ENCODE assay signal across 18 cellular contexts in genomic region chr22:48306785-48307570, GRCh38.
DNase-seq lines count a peak whose midpoint lies in the region; ATAC-seq, FAIRE-seq and TF ChIP-seq lines count a peak whose summit lies in the region.
"Had no signal": no experiment of that assay in that cellular context is flagged by ENCODE, and none has a peak within 500 bp of the region (broad histone marks: within the 10 kb centered on the region; RNA-seq: fewer than 3 reads in every experiment).

No MANE protein-coding gene starts in this region.

- H3K36me3 ChIP-seq in right atrium auricular region, result no peaks in the 10 kb centered on the region
- H3K36me3 ChIP-seq in kidney (ENCODE audit: control insufficient read depth in 1 of 2, insufficient read depth in 2 of 2, low read length in 2 of 2), result no peaks in the 10 kb centered on the region
- H3K36me3 ChIP-seq in trophoblast cell (ENCODE audit: control insufficient read depth in 1 of 2, insufficient read depth in 2 of 2, low read length in 2 of 2), result no peaks in the 10 kb centered on the region
- H3K36me3 ChIP-seq: BLaER1, HAP-1 had no signal

- TF ChIP-seq CTCF in right atrium auricular region (IDR thresholded peaks at IDR 0.05) (no peak), kidney (IDR thresholded peaks at IDR 0.05; ENCODE audit: borderline replicate concordance, extremely low read depth, insufficient read depth) (no peak)

- H3K9ac ChIP-seq in kidney (ENCODE audit: low read length in 2 of 2) (no peak overlapping the region), trophoblast cell (ENCODE audit: low read length) (no peak overlapping the region)
- H3K9ac ChIP-seq: BLaER1 had no signal

- no peak overlapping the region for H3K4me3 ChIP-seq in right atrium auricular region
- H3K4me3 ChIP-seq in kidney (ENCODE audit: low read length in 2 of 2), result no peak overlapping the region
- peak overlapping the region; percentile 21 for H3K4me3 ChIP-seq in trophoblast cell (ENCODE audit: low read depth, low read length)
- H3K4me3 ChIP-seq: A549, BLaER1, HAP-1 had no signal

- no peak overlapping the region for H3K4ac ChIP-seq in trophoblast cell (ENCODE audit: low read depth, low read length)

- no peaks in the 10 kb centered on the region for H3K4me1 ChIP-seq in right atrium auricular region
- no peaks in the 10 kb centered on the region for H3K4me1 ChIP-seq in kidney (ENCODE audit: control insufficient read depth in 1 of 2, insufficient read depth in 1 of 2, low read depth in 1 of 2, low read length in 2 of 2)
- H3K4me1 ChIP-seq in trophoblast cell (ENCODE audit: control insufficient read depth in 1 of 2, insufficient read depth in 2 of 2, low read length in 2 of 2), result no peaks in the 10 kb centered on the region
- H3K4me1 ChIP-seq: A549, HAP-1 had no signal

- H3K14ac ChIP-seq in trophoblast cell (ENCODE audit: low read length), result no peak overlapping the region

- no peak overlapping the region for H3K4me2 ChIP-seq in trophoblast cell (ENCODE audit: low read length)
- H3K4me2 ChIP-seq: A549, BLaER1 had no signal

- H4K8ac ChIP-seq in trophoblast cell (ENCODE audit: low read depth, low read length), result no peak overlapping the region

- ATAC-seq in left cardiac atrium, result no peak
- ATAC-seq: A549 had no signal

- no peak overlapping the region for H2BK12ac ChIP-seq in trophoblast cell (ENCODE audit: low read length)

- intact Hi-C loops in left cardiac atrium (cut with DNase I), result no loop called here
- intact Hi-C loops in kidney (cut with DNase I), result no loop called here

- no peak overlapping the region for H3K27ac ChIP-seq in right atrium auricular region
- no peak overlapping the region for H3K27ac ChIP-seq in kidney (ENCODE audit: low read depth in 2 of 2, low read length in 2 of 2)
- H3K27ac ChIP-seq in trophoblast cell (ENCODE audit: low read depth, low read length), result no peak overlapping the region
- H3K27ac ChIP-seq: 22Rv1, BLaER1, HL-60 had no signal

- H4K91ac ChIP-seq in trophoblast cell (ENCODE audit: low read depth, low read length), result no peak overlapping the region

- no peak overlapping the region for H2BK5ac ChIP-seq in trophoblast cell (ENCODE audit: low read depth, low read length, poor library complexity)

- no CpG with 5 or more reads among the region's 20 CpGs for WGBS in trophoblast cell (ENCODE audit: extremely low coverage, insufficient coverage, insufficient read length)

- H3K79me1 ChIP-seq in trophoblast cell (ENCODE audit: low read length), result no peaks in the 10 kb centered on the region

- H2AFZ ChIP-seq in trophoblast cell (ENCODE audit: insufficient read depth, low read length, poor library complexity), result no peak overlapping the region

- H2BK120ac ChIP-seq in trophoblast cell (ENCODE audit: insufficient read depth, low read length, poor library complexity), result no peak overlapping the region

- H3K79me2 ChIP-seq in trophoblast cell (ENCODE audit: control insufficient read depth, insufficient read depth, low read length, poor library complexity), result no peaks in the 10 kb centered on the region

- no peak for FAIRE-seq in kidney (lab: Jason Lieb, UNC)
- FAIRE-seq: A549 had no signal

- H3K18ac ChIP-seq in trophoblast cell (ENCODE audit: low read length), result no peak overlapping the region

- H3K9me3 ChIP-seq in right atrium auricular region (peaks cover 0 to 12% of the 10 kb centered on the region in 2 donors), kidney (ENCODE audit: control insufficient read depth in 1 of 2, low read length in 2 of 2) (no peaks in the 10 kb centered on the region), trophoblast cell (ENCODE audit: insufficient read depth, low read depth, low read length) (peaks cover 2% of the 10 kb centered on the region)
- H3K9me3 ChIP-seq: A549, HAP-1 had no signal

- no peak overlapping the region for H4K12ac ChIP-seq in trophoblast cell (ENCODE audit: low read depth, low read length)

- no peak overlapping the region for H3K23ac ChIP-seq in trophoblast cell (ENCODE audit: low read length)

- no peak overlapping the region for H2AK5ac ChIP-seq in trophoblast cell (ENCODE audit: low read length)

- DNase-seq in NCI-H2171 treated with DMSO at 0.1 percent for 48 hours (lab: John Stamatoyannopoulos, UW) (peak; percentile 36), NCI-H2171 (lab: John Stamatoyannopoulos, UW) (no peak), right atrium auricular region (ENCODE audit: low spot score) (peak; percentile 44), left cardiac atrium (no peak), kidney (peak; percentile 69), trophoblast cell (no peak), dermis blood vessel endothelial cell (no peak)
- DNase-seq in central memory CD4-positive, alpha-beta T cell, result no peak
- DNase-seq: CD4-positive, alpha-beta memory T cell; DMS153; DMS79; GF-D8; GOT3 had no signal

- H3K27me3 ChIP-seq in right atrium auricular region (no peaks in the 10 kb centered on the region), trophoblast cell (ENCODE audit: insufficient read depth, low read length) (no peaks in the 10 kb centered on the region)
- H3K27me3 ChIP-seq: BLaER1 had no signal

Comparison
In these comparisons a context has a peak if more than half of its experiments do, and no peak if none do; other contexts are left out.
1. DNase-seq: peak in NCI-H2171 treated with DMSO at 0.1 percent for 48 hours (single experiment), right atrium auricular region (single experiment) and kidney (single experiment); none in NCI-H2171 (single experiment), left cardiac atrium (single experiment), trophoblast cell (0 of 2), dermis blood vessel endothelial cell (single experiment) and central memory CD4-positive, alpha-beta T cell (single experiment).